ENCODE assay signal across 8 cellular contexts in genomic region chr11:75142714-75143419, GRCh38. TPM values are rescaled to one million over a fixed set of nuclear protein-coding genes. Genes with fewer than 3 reads are reported as not detected.
DNase-seq lines count a peak whose midpoint lies in the region; ATAC-seq and TF ChIP-seq lines count a peak whose summit lies in the region.

No MANE protein-coding gene starts in this region.

- no peak overlapping the region for H3K4me3 ChIP-seq in BJ (ENCODE audit: low read depth, low read length)
- H3K4me3 ChIP-seq in hepatocyte, result no peak overlapping the region

- DNase-seq in BJ (ENCODE audit: low read depth) (peak; percentile 73), LHCN-M2 (ENCODE audit: low read depth) (peak; percentile 97), T-helper 9 cell (peak; percentile 43), amygdala (lab: John Stamatoyannopoulos, UW) (peak in 45 of 56 donors; percentile 6 to 85 (median 49)), hepatocyte (ENCODE audit: low spot score) (peak; percentile 92), smooth muscle cell of the brain vasculature (ENCODE audit: low read depth, low spot score) (peak; percentile 75), NCI-H1105 treated with DMSO at 0.1 percent for 48 hours (lab: John Stamatoyannopoulos, UW) (no peak)

- peaks cover 8% of the 10 kb centered on the region for H3K27me3 ChIP-seq in BJ (ENCODE audit: control insufficient read depth, insufficient read depth, low read length)
- H3K27me3 ChIP-seq in hepatocyte, result peaks cover 6% of the 10 kb centered on the region

- CTCF ChIA-PET in BJ (lab: Yijun Ruan, JAX), result interaction anchor here (0.6 to 13.6 kb wide), 17 partner anchors 9 to 219 kb away, joined by 3 to 309 read pairs (median 6); partner anchors contain the start of genes SLCO2B1 and TPBGL

- no peaks in the 10 kb centered on the region for H3K79me2 ChIP-seq in hepatocyte

- H3K9me2 ChIP-seq in hepatocyte (replicated peaks; ENCODE audit: insufficient read depth), result no peaks in the 10 kb centered on the region

- no peaks in the 10 kb centered on the region for H4K20me1 ChIP-seq in hepatocyte (ENCODE audit: insufficient read depth, poor library complexity, severe bottlenecking)

- H3K9me3 ChIP-seq in hepatocyte (ENCODE audit: low read depth), result no peaks in the 10 kb centered on the region

- no peak overlapping the region for H3K4me2 ChIP-seq in hepatocyte

- H2AFZ ChIP-seq in hepatocyte, result no peak overlapping the region

- TF ChIP-seq CTCF in BJ (IDR thresholded peaks at IDR 0.05; ENCODE audit: insufficient read depth, low read depth, low read length), result no peak
- no peak for TF ChIP-seq CTCF in hepatocyte (IDR thresholded peaks at IDR 0.05; ENCODE audit: poor library complexity)

- POLR2A ChIA-PET in BJ (lab: Charles Lee), result no interaction called here

- peak overlapping the region; percentile 35 for H3K27ac ChIP-seq in hepatocyte

- peaks cover 15% of the 10 kb centered on the region for H3K4me1 ChIP-seq in hepatocyte (ENCODE audit: insufficient read depth)

- 49% methylated on average over 10 of the region's 10 CpGs for WGBS in hepatocyte (ENCODE audit: low lambda C conversion rate, missing lambda C conversion rate)

- peak; percentile 82 for ATAC-seq in GM19463 (IDR thresholded peaks at IDR 0.05; ENCODE audit: unreplicated experiment)

- H3K36me3 ChIP-seq in BJ (ENCODE audit: control insufficient read depth, insufficient read depth, low read length), result no peaks in the 10 kb centered on the region
- H3K36me3 ChIP-seq in hepatocyte (replicated peaks; ENCODE audit: insufficient read depth, low read depth), result no peaks in the 10 kb centered on the region

RNA-seq across cellular contexts. Expression of gene SLCO2B1, which starts 8.0 kb away (rescaled TPM):
- polyA plus RNA-seq in BJ (2011; rRNA removed) (not detected in 2 replicates), hepatocyte (43.4 and 51.6 TPM in 2 replicates)
- polyA minus RNA-seq in BJ (2011; rRNA and poly(A)+ RNA removed), result not detected in 2 replicates
- total RNA-seq in LHCN-M2 (2014; rRNA removed) (not detected in 2 replicates), hepatocyte (52.2 and 79.2 TPM in 2 replicates)
- 0.36 TPM for polyA plus RNA-seq in LHCN-M2 (2012)

RNA-seq across cellular contexts. Expression of gene OR2AT4, which starts 46.2 kb away (rescaled TPM):
- polyA plus RNA-seq in BJ (2011; rRNA removed) (not detected in 2 replicates), hepatocyte (not detected in 2 replicates)
- not detected in 2 replicates for polyA minus RNA-seq in BJ (2011; rRNA and poly(A)+ RNA removed)
- total RNA-seq in LHCN-M2 (2014; rRNA removed) (not detected in 2 replicates), hepatocyte (0.07 TPM in 1 of 2 replicates, not detected in the other)
- polyA plus RNA-seq in LHCN-M2 (2012), result not detected

Comparison
In these comparisons a context has a peak if more than half of its experiments do, and no peak if none do; other contexts are left out.
1. RNA of gene SLCO2B1, which starts 8.0 kb away (total RNA-seq): 52.2 to 79.2 TPM in hepatocyte; not detected in LHCN-M2; every median in the first group is over 10 times any median in the second.